ENCODE assay signal across 9 cellular contexts in genomic region chr17:81833921-81834830, GRCh38. TPM values are rescaled to one million over a fixed set of nuclear protein-coding genes. Genes with fewer than 3 reads are reported as not detected.
DNase-seq lines count a peak whose midpoint lies in the region; ATAC-seq and TF ChIP-seq lines count a peak whose summit lies in the region.
"Had no signal": no experiment of that assay in that cellular context is flagged by ENCODE, and none has a peak within 500 bp of the region (broad histone marks: within the 10 kb centered on the region; RNA-seq: fewer than 3 reads in every experiment).

No MANE protein-coding gene starts in this region.

- H3K9me3 Mint-ChIP-seq in activated T-cell treated with anti-CD3 and anti-CD28 coated beads, Interleukin-2, amount 50 U/mL, for 4 hours = no peaks in the 10 kb centered on the region

- ATAC-seq in activated T-cell treated with anti-CD3 and anti-CD28 coated beads, Interleukin-2, amount 50 U/mL, for 4 hours = no peak
- ATAC-seq in right lobe of liver (no peak), HG03457 (IDR thresholded peaks at IDR 0.05; ENCODE audit: unreplicated experiment) (no peak)

- H3K36me3 ChIP-seq in right lobe of liver (no peaks in the 10 kb centered on the region), thyroid gland (no peaks in the 10 kb centered on the region)

- peak overlapping the region; percentile 83 for H3K4me3 Mint-ChIP-seq in activated T-cell treated with anti-CD3 and anti-CD28 coated beads, Interleukin-2, amount 50 U/mL, for 4 hours

- TF ChIP-seq POLR2A in right lobe of liver (IDR thresholded peaks at IDR 0.05) = no peak
- no peak for TF ChIP-seq POLR2A in thyroid gland (IDR thresholded peaks at IDR 0.05)

- no peaks in the 10 kb centered on the region for H3K27me3 Mint-ChIP-seq in activated T-cell treated with anti-CD3 and anti-CD28 coated beads, Interleukin-2, amount 50 U/mL, for 4 hours (ENCODE audit: low read depth)

- H3K9me3 ChIP-seq in right lobe of liver = no peaks in the 10 kb centered on the region
- H3K9me3 ChIP-seq in thyroid gland = no peaks in the 10 kb centered on the region

- peaks cover 19% of the 10 kb centered on the region for H3K4me1 Mint-ChIP-seq in activated T-cell treated with anti-CD3 and anti-CD28 coated beads, Interleukin-2, amount 50 U/mL, for 4 hours (ENCODE audit: low read depth)

- DNase-seq in activated T-cell treated with anti-CD3 and anti-CD28 coated beads, Interleukin-2, amount 50 U/mL, for 4 hours = no peak
- no peak for DNase-seq in activated T-cell treated with anti-CD3 and anti-CD28 coated beads, Interleukin-2, amount 50 U/mL, for 48 hours
- DNase-seq in right lobe of liver (peak in 1 of 3 donors; percentile 46), thyroid gland (peak; percentile 70 to 76), LoVo (ENCODE audit: low spot score) (no peak), ACHN (no peak)
- DNase-seq: NCI-H1436 treated with DMSO at 0.1 percent for 48 hours had no signal

- intact Hi-C loops in right lobe of liver (cut with DNase I) (no loop called here), thyroid gland (cut with DNase I) (loop anchor here (2.0 kb wide), 1 partner anchor 25 kb away; no protein-coding TSS in a partner anchor)

- H3K4me1 ChIP-seq in right lobe of liver (peaks cover 0 to 18% (median 3%) of the 10 kb centered on the region in 4 donors), thyroid gland (peaks cover 16 to 22% of the 10 kb centered on the region in 2 donors)

- no peaks in the 10 kb centered on the region for H3K36me3 Mint-ChIP-seq in activated T-cell treated with anti-CD3 and anti-CD28 coated beads, Interleukin-2, amount 50 U/mL, for 4 hours (ENCODE audit: insufficient read depth)

- H3K4me3 ChIP-seq in right lobe of liver = peak overlapping the region; percentile 53 to 82 (median 81)
- H3K4me3 ChIP-seq in thyroid gland (replicated peaks in 1 of 3) = peak overlapping the region; percentile 1 to 84 (median 46)

- TF ChIP-seq CTCF in right lobe of liver (IDR thresholded peaks at IDR 0.05) (no peak), thyroid gland (IDR thresholded peaks at IDR 0.05) (no peak)

- H3K27ac ChIP-seq in angular gyrus (ENCODE audit: low read depth, low read length) (peak overlapping the region; percentile 88), right lobe of liver (peak overlapping the region; percentile 95 to 97 (median 96)), thyroid gland (peak overlapping the region; percentile 84 to 91 (median 91))

- WGBS in right lobe of liver (ENCODE audit: insufficient coverage, low coverage, low lambda C conversion rate, missing lambda C conversion rate) = 55% methylated on average over 12 of the region's 31 CpGs
- WGBS in thyroid gland, 2 donors = 38 to 59% methylated on average over 22 to 25 of the region's 31 CpGs

- H3K27me3 ChIP-seq in right lobe of liver (no peaks in the 10 kb centered on the region), thyroid gland (no peaks in the 10 kb centered on the region)

- in situ Hi-C loops in ACHN (cut with HindIII; ENCODE audit: low pct_ligation_motif_present, low pct_unique_long_range_greater_than_20kb, low sequenced_read_pairs) = no loop called here

RNA-seq across cellular contexts. Expression of gene PPP1R27, which starts 0.7 kb away (rescaled TPM):
- not detected for total RNA-seq in activated T-cell treated with anti-CD3 and anti-CD28 coated beads, Interleukin-2, amount 50 U/mL, for 4 hours
- total RNA-seq in right lobe of liver = under 1 TPM in 3 of 6 experiments, not detected in 3; 0.27 to 0.62 (median 0.40) TPM
- not detected for total RNA-seq in thyroid gland

RNA-seq across cellular contexts. Expression of gene MCRIP1, which starts 1.1 kb away (rescaled TPM):
- 100 to 1,000 TPM; 100 to 112 (median 110) TPM for total RNA-seq in activated T-cell treated with anti-CD3 and anti-CD28 coated beads, Interleukin-2, amount 50 U/mL, for 4 hours
- total RNA-seq in right lobe of liver (10 to 100 TPM; 19.0 to 32.6 (median 25.7) TPM), thyroid gland (10 to 100 TPM; 55.2 to 88.6 (median 83.7) TPM)

RNA-seq across cellular contexts. Expression of gene P4HB, which starts 26.2 kb away (rescaled TPM):
- total RNA-seq in activated T-cell treated with anti-CD3 and anti-CD28 coated beads, Interleukin-2, amount 50 U/mL, for 4 hours = 100 to 1,000 TPM; 442 to 487 (median 478) TPM
- 1,000 to 10,000 TPM in 5 of 6 experiments, 100 to 1,000 TPM in 1; 856 to 5,039 (median 1,455) TPM for total RNA-seq in right lobe of liver
- total RNA-seq in thyroid gland = 1,000 to 10,000 TPM in 1 of 4 donors, 100 to 1,000 TPM in 3; 548 to 1,124 (median 681) TPM

RNA-seq across cellular contexts. Expression of gene GCGR, which starts 30.2 kb away (rescaled TPM):
- not detected for total RNA-seq in activated T-cell treated with anti-CD3 and anti-CD28 coated beads, Interleukin-2, amount 50 U/mL, for 4 hours
- 100 to 1,000 TPM in 2 of 6 experiments, 10 to 100 TPM in 4; 39.5 to 146 (median 68.5) TPM for total RNA-seq in right lobe of liver
- not detected for total RNA-seq in thyroid gland

RNA-seq across cellular contexts. Expression of gene ARHGDIA, which starts 37.0 kb away (rescaled TPM):
- total RNA-seq in activated T-cell treated with anti-CD3 and anti-CD28 coated beads, Interleukin-2, amount 50 U/mL, for 4 hours = 100 to 1,000 TPM; 789 to 858 (median 821) TPM
- total RNA-seq in right lobe of liver (100 to 1,000 TPM in 5 of 6 experiments, 10 to 100 TPM in 1; 92.4 to 162 (median 137) TPM), thyroid gland (100 to 1,000 TPM; 115 to 173 (median 164) TPM)

Comparison
In these comparisons a context has a peak if more than half of its experiments do, and no peak if none do; other contexts are left out.
1. DNase-seq: peak in thyroid gland (2 of 2); none in activated T-cell treated with anti-CD3 and anti-CD28 coated beads, Interleukin-2, amount 50 U/mL, for 4 hours (single experiment), activated T-cell treated with anti-CD3 and anti-CD28 coated beads, Interleukin-2, amount 50 U/mL, for 48 hours (0 of 2), LoVo (single experiment) and ACHN (single experiment).
2. Peak in every context shown above with its lines, with median percentiles within 50 percentile points of each other: H3K27ac ChIP-seq.